Comparison of ENCODE assay signal across 19 cellular contexts in genomic region chr7:137324796-137325700, GRCh38. TPM values are rescaled to one million over a fixed set of nuclear protein-coding genes. Genes with fewer than 3 reads are reported as not detected.
"Had no signal": no experiment of that assay in that cellular context is flagged by ENCODE, and none has a peak within 500 bp of the region (broad histone marks: within the 10 kb centered on the region; RNA-seq: fewer than 3 reads in every experiment).

No MANE protein-coding gene starts in this region.

- H3K27me3 Mint-ChIP-seq: naive B cell, type B pancreatic cell had no signal

- H3K79me2 ChIP-seq: hepatocyte had no signal

- H3K27ac Mint-ChIP-seq: naive B cell, progenitor cell of endocrine pancreas, type B pancreatic cell had no signal

- H3K36me3 ChIP-seq: ovary, suprapubic skin, thyroid gland had no signal

- H3K9me3 ChIP-seq: ovary, suprapubic skin, thyroid gland had no signal

- H3K36me3 Mint-ChIP-seq: naive B cell had no signal

- H3K27ac ChIP-seq: hepatocyte, ovary, suprapubic skin, thyroid gland had no signal

- H2AFZ ChIP-seq: hepatocyte had no signal

- H3K4me2 ChIP-seq: hepatocyte had no signal

- H3K4me1 ChIP-seq: suprapubic skin, thyroid gland had no signal

- H3K4me3 Mint-ChIP-seq: naive B cell, type B pancreatic cell had no signal

- H3K4me1 Mint-ChIP-seq: naive B cell had no signal

- DNase-seq: cortex of kidney; dorsolateral prefrontal cortex; effector CD8-positive, alpha-beta T cell; foreskin melanocyte; head of caudate nucleus; kidney glomerular epithelial cell; mesendoderm; naive B cell; ovary; right cardiac atrium; small intestine; stimulated activated CD4-positive, alpha-beta T cell treated with anti-CD3 and anti-CD28 coated beads, Interleukin-2, amount 100 ng/mL, for 48 hours; stimulated activated naive CD8-positive, alpha-beta T cell treated with anti-CD3 and anti-CD28 coated beads, Interleukin-15, Interleukin-2, amounts not matched to agents 100 U/mL and 50 U/mL, for 24 hours; thyroid gland had no signal

- H3K27me3 ChIP-seq: dorsolateral prefrontal cortex, hepatocyte, ovary, suprapubic skin, thyroid gland had no signal

- H3K4me3 ChIP-seq: dorsolateral prefrontal cortex, hepatocyte, ovary, suprapubic skin, thyroid gland had no signal

RNA-seq across cellular contexts. Expression of gene PTN, which starts 18.5 kb away (rescaled TPM):
- total RNA-seq: lung microvascular endothelial cell had no signal
